15 cellular contexts compared by ENCODE assay signal in the genomic region with DNA sequence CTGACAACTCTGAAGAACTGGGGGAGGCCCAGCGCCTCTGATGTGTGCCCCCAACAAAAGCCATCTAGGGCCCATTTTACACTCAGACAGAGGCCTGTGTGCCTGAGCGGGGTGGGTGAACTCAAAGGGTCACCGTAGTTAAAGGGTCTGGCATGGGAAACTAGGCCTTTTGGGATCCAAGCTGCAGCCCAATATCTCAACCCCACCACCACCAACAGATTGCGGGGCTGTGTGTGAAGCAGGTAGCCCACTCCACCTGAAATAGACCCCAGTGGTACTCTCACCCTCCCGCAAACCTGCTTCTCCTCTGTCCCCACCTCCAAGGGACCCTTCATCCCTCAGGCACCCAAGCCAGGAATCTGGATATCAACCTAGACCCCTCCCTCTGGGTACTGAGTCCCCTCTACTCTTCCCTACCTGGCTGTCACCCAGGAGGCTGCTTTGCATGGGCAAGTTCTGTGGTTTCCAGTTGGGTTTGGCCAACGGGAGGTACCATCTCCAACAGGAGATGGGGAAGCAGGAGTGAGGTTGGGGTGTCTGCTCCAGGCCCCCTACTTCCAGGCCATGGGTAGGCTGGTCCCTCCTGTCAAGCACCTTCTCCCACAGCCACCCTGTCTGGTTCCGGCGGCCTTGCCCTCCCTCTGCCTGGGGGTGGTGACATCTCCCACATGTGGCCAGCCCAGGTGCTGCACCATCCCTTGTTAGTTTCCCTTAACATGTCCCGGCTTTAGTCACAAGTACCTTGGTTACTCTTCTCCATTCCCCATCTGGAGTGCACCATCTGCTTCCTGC. TPM values are rescaled to one million over a fixed set of nuclear protein-coding genes. Genes with fewer than 3 reads are reported as not detected.
A peak's percentile ranks its signal among the peaks of the same experiment; 100 is the strongest.
DNase-seq lines count a peak whose midpoint lies in the region; ATAC-seq and TF ChIP-seq lines count a peak whose summit lies in the region.
"Had no signal": no experiment of that assay in that cellular context is flagged by ENCODE, and none has a peak within 500 bp of the region (broad histone marks: within the 10 kb centered on the region; RNA-seq: fewer than 3 reads in every experiment).

No MANE protein-coding gene starts in this region.

- POLR2A ChIA-PET in activated naive CD8-positive, alpha-beta T cell treated with anti-CD3 and anti-CD28 coated beads, Interleukin-2, amount 10 ng/mL, durations not matched to agents 7 days and 5 days (lab: Charles Lee), result no interaction called here

- H3K9me2 ChIP-seq in OCI-LY1 (ENCODE audit: low read depth, low read length), result no peaks in the 10 kb centered on the region

- peaks cover 4% of the 10 kb centered on the region for H3K9me3 ChIP-seq in OCI-LY1 (ENCODE audit: low read length)
- peaks cover 4% of the 10 kb centered on the region for H3K9me3 ChIP-seq in aorta (ENCODE audit: control insufficient read depth, low read length)

- H3K4me3 ChIP-seq in OCI-LY1 (ENCODE audit: low read depth, low read length, poor library complexity, severe bottlenecking) (no peak overlapping the region), aorta (ENCODE audit: low read length in 2 of 2) (no peak overlapping the region)

- no peak overlapping the region for H3K4me3 Mint-ChIP-seq in activated naive CD8-positive, alpha-beta T cell treated with anti-CD3 and anti-CD28 coated beads, Interleukin-2, amount 10 ng/mL, durations not matched to agents 7 days and 5 days
- H3K4me3 Mint-ChIP-seq in activated naive CD8-positive, alpha-beta T cell treated with anti-CD3 and anti-CD28 coated beads, Interleukin-2, amount 50 U/mL, for 24 hours, result no peak overlapping the region
- no peak overlapping the region for H3K4me3 Mint-ChIP-seq in glutamatergic neuron (ENCODE audit: unreplicated experiment)
- H3K4me3 Mint-ChIP-seq: T-helper 1 cell treated with Interleukin-12 subunit alpha and Interleukin-12 subunit beta and Interleukin-4 antibody, amounts not matched to agents 30 μg/mL and 1 μg/mL, for 36 hours had no signal

- no peak overlapping the region for H2AFZ ChIP-seq in OCI-LY1 (ENCODE audit: low read length)

- no peaks in the 10 kb centered on the region for H4K20me1 ChIP-seq in OCI-LY1 (ENCODE audit: insufficient read depth, low read length)

- no peaks in the 10 kb centered on the region for H3K79me2 ChIP-seq in OCI-LY1 (ENCODE audit: insufficient read depth, low read length)

- H3F3A ChIP-seq in OCI-LY1 (ENCODE audit: insufficient read depth, low read length), result no peaks in the 10 kb centered on the region

- peak; percentile 34 for TF ChIP-seq CTCF in OCI-LY1 (IDR thresholded peaks at IDR 0.05; ENCODE audit: low read length)
- TF ChIP-seq CTCF in glutamatergic neuron (IDR thresholded peaks at IDR 0.05; ENCODE audit: partially characterized antibody, unreplicated experiment), result no peak

- peak overlapping the region; percentile 52 for H3K27ac Mint-ChIP-seq in activated naive CD8-positive, alpha-beta T cell treated with anti-CD3 and anti-CD28 coated beads, Interleukin-2, amount 10 ng/mL, durations not matched to agents 7 days and 5 days
- H3K27ac Mint-ChIP-seq in activated naive CD8-positive, alpha-beta T cell treated with anti-CD3 and anti-CD28 coated beads, Interleukin-2, amount 50 U/mL, for 24 hours, result no peak overlapping the region
- no peak overlapping the region for H3K27ac Mint-ChIP-seq in glutamatergic neuron (ENCODE audit: unreplicated experiment)
- H3K27ac Mint-ChIP-seq: T-helper 1 cell treated with Interleukin-12 subunit alpha and Interleukin-12 subunit beta and Interleukin-4 antibody, amounts not matched to agents 30 μg/mL and 1 μg/mL, for 36 hours had no signal

- no peaks in the 10 kb centered on the region for H3K9me3 Mint-ChIP-seq in activated naive CD8-positive, alpha-beta T cell treated with anti-CD3 and anti-CD28 coated beads, Interleukin-2, amount 10 ng/mL, durations not matched to agents 7 days and 5 days
- no peaks in the 10 kb centered on the region for H3K9me3 Mint-ChIP-seq in activated naive CD8-positive, alpha-beta T cell treated with anti-CD3 and anti-CD28 coated beads, Interleukin-2, amount 50 U/mL, for 24 hours
- peaks cover 2% of the 10 kb centered on the region for H3K9me3 Mint-ChIP-seq in glutamatergic neuron (ENCODE audit: unreplicated experiment)

- no peaks in the 10 kb centered on the region; the same call in 1 of the 2 replicates for H3K36me3 ChIP-seq in OCI-LY1 (ENCODE audit: insufficient read depth, low read length)
- no peaks in the 10 kb centered on the region for H3K36me3 ChIP-seq in aorta (ENCODE audit: control insufficient read depth in 1 of 2, insufficient read depth in 2 of 2, low read length in 1 of 2)

- no peak overlapping the region for H3K4me2 ChIP-seq in OCI-LY1 (ENCODE audit: low read length)

- H3K9ac ChIP-seq in OCI-LY1 (ENCODE audit: low read length), result no peak overlapping the region

- H3K4me1 ChIP-seq in OCI-LY1 (ENCODE audit: insufficient read depth, low read length, severe bottlenecking) (peaks cover 20% of the 10 kb centered on the region), aorta (ENCODE audit: control insufficient read depth in 1 of 2, insufficient read depth in 2 of 2, low read length in 2 of 2) (no peaks in the 10 kb centered on the region)

- peaks cover 2% of the 10 kb centered on the region for H3K36me3 Mint-ChIP-seq in activated naive CD8-positive, alpha-beta T cell treated with anti-CD3 and anti-CD28 coated beads, Interleukin-2, amount 10 ng/mL, durations not matched to agents 7 days and 5 days
- H3K36me3 Mint-ChIP-seq in activated naive CD8-positive, alpha-beta T cell treated with anti-CD3 and anti-CD28 coated beads, Interleukin-2, amount 50 U/mL, for 24 hours (ENCODE audit: low read depth), result no peaks in the 10 kb centered on the region
- no peaks in the 10 kb centered on the region for H3K36me3 Mint-ChIP-seq in glutamatergic neuron (ENCODE audit: unreplicated experiment)

- 94 to 98% methylated on average over 9 of the region's 9 CpGs for WGBS in aorta, 2 donors

- DNase-seq in activated naive CD8-positive, alpha-beta T cell treated with anti-CD3 and anti-CD28 coated beads, Interleukin-2, amount 10 ng/mL, durations not matched to agents 7 days and 5 days, result peak; percentile 24
- DNase-seq in activated naive CD8-positive, alpha-beta T cell treated with anti-CD3 and anti-CD28 coated beads, Interleukin-2, amount 50 U/mL, for 24 hours, result no peak
- DNase-seq in glutamatergic neuron (peak; percentile 10), aorta (peak; percentile 22 to 72), hippocampal formation (lab: John Stamatoyannopoulos, UW) (no peak)
- DNase-seq: effector CD4-positive, alpha-beta T cell; EL; left ventricle myocardium superior; NCI-H1436; OCI-M1; stimulated activated CD4-positive, alpha-beta T cell treated with anti-CD3 and anti-CD28 coated beads, Interleukin-15, amount 100 ng/mL, for 24 hours had no signal

- H3K27me3 ChIP-seq in OCI-LY1 (ENCODE audit: insufficient read depth, low read length) (0 out of 2 replicates have a peak, but pooled peaks cover 4% of the 10 kb centered on the region), aorta (ENCODE audit: control insufficient read depth in 1 of 2, insufficient read depth in 2 of 2, low read length in 1 of 2) (no peaks in the 10 kb centered on the region)

- intact Hi-C loops in aorta (cut with DNase I), result no loop called here

- H3K4me1 Mint-ChIP-seq in activated naive CD8-positive, alpha-beta T cell treated with anti-CD3 and anti-CD28 coated beads, Interleukin-2, amount 10 ng/mL, durations not matched to agents 7 days and 5 days, result peaks cover 13% of the 10 kb centered on the region
- H3K4me1 Mint-ChIP-seq in activated naive CD8-positive, alpha-beta T cell treated with anti-CD3 and anti-CD28 coated beads, Interleukin-2, amount 50 U/mL, for 24 hours, result peaks cover 12% of the 10 kb centered on the region
- H3K4me1 Mint-ChIP-seq in glutamatergic neuron (ENCODE audit: low read depth, unreplicated experiment), result peaks cover 3% of the 10 kb centered on the region

- H3K27ac ChIP-seq in OCI-LY1 (ENCODE audit: low read depth, low read length, poor library complexity, severe bottlenecking) (no peak overlapping the region), aorta (ENCODE audit: low read depth in 1 of 2, low read length in 2 of 2) (no peak overlapping the region)

- ATAC-seq in activated naive CD8-positive, alpha-beta T cell treated with anti-CD3 and anti-CD28 coated beads, Interleukin-2, amount 10 ng/mL, durations not matched to agents 7 days and 5 days (ENCODE audit: low read depth), result no peak
- ATAC-seq in activated naive CD8-positive, alpha-beta T cell treated with anti-CD3 and anti-CD28 coated beads, Interleukin-2, amount 50 U/mL, for 24 hours, result no peak
- ATAC-seq in aorta (ENCODE audit: low FRiP score) (no peak), HG03095 (IDR thresholded peaks at IDR 0.05; ENCODE audit: unreplicated experiment) (no peak), HG03565 (IDR thresholded peaks at IDR 0.05; ENCODE audit: unreplicated experiment) (no peak)
- ATAC-seq: left ventricle myocardium superior had no signal

- peaks cover 12% of the 10 kb centered on the region for H3K27me3 Mint-ChIP-seq in activated naive CD8-positive, alpha-beta T cell treated with anti-CD3 and anti-CD28 coated beads, Interleukin-2, amount 10 ng/mL, durations not matched to agents 7 days and 5 days
- peaks cover 3% of the 10 kb centered on the region for H3K27me3 Mint-ChIP-seq in activated naive CD8-positive, alpha-beta T cell treated with anti-CD3 and anti-CD28 coated beads, Interleukin-2, amount 50 U/mL, for 24 hours
- H3K27me3 Mint-ChIP-seq in glutamatergic neuron (ENCODE audit: unreplicated experiment), result peaks cover 3% of the 10 kb centered on the region

RNA-seq across cellular contexts. Expression of gene LRP8, which starts 35.2 kb away (rescaled TPM):
- total RNA-seq in activated naive CD8-positive, alpha-beta T cell treated with anti-CD3 and anti-CD28 coated beads, Interleukin-2, amount 10 ng/mL, durations not matched to agents 7 days and 5 days, result 10 to 100 TPM; 45.0 to 54.3 TPM
- total RNA-seq in glutamatergic neuron (ENCODE audit: unreplicated experiment) (57.9 TPM), aorta (10 to 100 TPM in 1 of 2 donors, 1 to 10 TPM in 1; 8.1 to 12.3 TPM)
- polyA plus RNA-seq in aorta, result 1 to 10 TPM; 1.1 to 3.6 TPM

Comparison
In these comparisons a context has a peak if more than half of its experiments do, and no peak if none do; other contexts are left out.
1. DNase-seq: peak in activated naive CD8-positive, alpha-beta T cell treated with anti-CD3 and anti-CD28 coated beads, Interleukin-2, amount 10 ng/mL, durations not matched to agents 7 days and 5 days (single experiment), glutamatergic neuron (single experiment) and aorta (2 of 2); none in activated naive CD8-positive, alpha-beta T cell treated with anti-CD3 and anti-CD28 coated beads, Interleukin-2, amount 50 U/mL, for 24 hours (single experiment) and hippocampal formation (0 of 2).